Comparison of ENCODE assay signal across 18 cellular contexts in genomic region chr10:132705173-132705572, GRCh38.
DNase-seq lines count a peak whose midpoint lies in the region; ATAC-seq and TF ChIP-seq lines count a peak whose summit lies in the region.
"Had no signal": no experiment of that assay in that cellular context is flagged by ENCODE, and none has a peak within 500 bp of the region (broad histone marks: within the 10 kb centered on the region; RNA-seq: fewer than 3 reads in every experiment).

No MANE protein-coding gene starts in this region.

- H3K27me3 ChIP-seq in BLaER1 (no peaks in the 10 kb centered on the region), neuronal stem cell (ENCODE audit: control insufficient read depth in 3 of 3, insufficient read depth in 3 of 3, low read depth in 1 of 3, low read length in 3 of 3) (peaks cover 0 to 3% (median 0%) of the 10 kb centered on the region in 3 experiments), brain microvascular endothelial cell (replicated peaks) (no peaks in the 10 kb centered on the region), H7 (ENCODE audit: control insufficient read depth, insufficient read depth, low read length) (no peaks in the 10 kb centered on the region)

- H2BK12ac ChIP-seq in neuronal stem cell (ENCODE audit: low read length), result no peak overlapping the region

- H3K4me3 Mint-ChIP-seq in activated CD4-positive, alpha-beta T cell treated with anti-CD3 and anti-CD28 coated beads for 36 hours, result no peak overlapping the region

- no peak overlapping the region for H2BK15ac ChIP-seq in neuronal stem cell (ENCODE audit: low read length)

- no peak overlapping the region for H2AFZ ChIP-seq in neuronal stem cell (ENCODE audit: low read length)

- H3K14ac ChIP-seq in neuronal stem cell (ENCODE audit: low read length), result no peak overlapping the region

- H4K20me1 ChIP-seq in BLaER1, result peaks cover 47% of the 10 kb centered on the region

- intact Hi-C loops in cardiac septum (cut with DNase I), result no loop called here
- intact Hi-C loops in activated CD4-positive, alpha-beta T cell treated with anti-CD3 and anti-CD28 coated beads for 36 hours (cut with DNase I, micrococcal nuclease), result no loop called here

- H3K4me2 ChIP-seq in BLaER1 (no peak overlapping the region), neuronal stem cell (ENCODE audit: insufficient read depth, low read length, poor library complexity, severe bottlenecking) (no peak overlapping the region)

- 0 out of 2 replicates have a peak overlapping the region, but pooled peaks have one; percentile 3 for H3K4me3 ChIP-seq in BLaER1
- H3K4me3 ChIP-seq in neuronal stem cell (ENCODE audit: low read length in 2 of 2), result no peak overlapping the region
- no peak overlapping the region for H3K4me3 ChIP-seq in brain microvascular endothelial cell (ENCODE audit: low read depth, low read length)
- H3K4me3 ChIP-seq in H7 (ENCODE audit: insufficient read depth, low read depth, low read length), result no peak overlapping the region
- H3K4me3 ChIP-seq: coronary artery, GM12878 had no signal

- no peak for ATAC-seq in activated CD4-positive, alpha-beta T cell treated with anti-CD3 and anti-CD28 coated beads for 36 hours
- ATAC-seq: GM12878, Panc1 had no signal

- H3K9me3 ChIP-seq in BLaER1 (peaks cover 19% of the 10 kb centered on the region), neuronal stem cell (replicated peaks in 1 of 2; ENCODE audit: control insufficient read depth in 2 of 2, insufficient read depth in 1 of 2, low read depth in 1 of 2, low read length in 2 of 2) (peaks cover 17 to 40% of the 10 kb centered on the region in 2 donors)

- in situ Hi-C loops in brain microvascular endothelial cell (cut with HindIII; ENCODE audit: low pct_ligation_motif_present, low sequenced_read_pairs), result no loop called here

- H3K23ac ChIP-seq in neuronal stem cell (ENCODE audit: low read depth, low read length, poor library complexity), result no peak overlapping the region

- no peak overlapping the region for H2AK5ac ChIP-seq in neuronal stem cell (ENCODE audit: low read depth, low read length)

- H3K36me3 ChIP-seq in BLaER1 (peaks cover 27% of the 10 kb centered on the region), neuronal stem cell (replicated peaks in 1 of 2; ENCODE audit: control insufficient read depth in 2 of 2, insufficient read depth in 2 of 2, low read length in 2 of 2) (peaks cover 0 to 9% of the 10 kb centered on the region in 2 donors), brain microvascular endothelial cell (replicated peaks) (peaks cover 9% of the 10 kb centered on the region), H7 (replicated peaks; ENCODE audit: control insufficient read depth, insufficient read depth, low read length) (no peaks in the 10 kb centered on the region)

- no peak overlapping the region for H3K27ac ChIP-seq in BLaER1
- no peak overlapping the region for H3K27ac ChIP-seq in neuronal stem cell (replicated peaks; ENCODE audit: low read length)
- no peak overlapping the region for H3K27ac ChIP-seq in brain microvascular endothelial cell
- H3K27ac ChIP-seq: coronary artery had no signal

- no peak overlapping the region for H3K9ac ChIP-seq in BLaER1
- no peak overlapping the region for H3K9ac ChIP-seq in neuronal stem cell (ENCODE audit: low read depth, low read length, poor library complexity)

- peaks cover 7% of the 10 kb centered on the region for H3K79me1 ChIP-seq in neuronal stem cell (ENCODE audit: low read depth, low read length)

- no peak overlapping the region for H3K18ac ChIP-seq in neuronal stem cell (ENCODE audit: low read length)

- POLR2A ChIA-PET in activated CD4-positive, alpha-beta T cell treated with anti-CD3 and anti-CD28 coated beads for 36 hours (lab: Charles Lee), result no interaction called here

- no peaks in the 10 kb centered on the region for H3K27me3 Mint-ChIP-seq in activated CD4-positive, alpha-beta T cell treated with anti-CD3 and anti-CD28 coated beads for 36 hours

- peaks cover 68% of the 10 kb centered on the region for H3K4me1 ChIP-seq in BLaER1
- H3K4me1 ChIP-seq in neuronal stem cell (ENCODE audit: control insufficient read depth in 2 of 2, insufficient read depth in 1 of 2, low read depth in 1 of 2, low read length in 2 of 2), result peaks cover 3 to 15% of the 10 kb centered on the region in 2 donors

- no peaks in the 10 kb centered on the region for H3K4me1 Mint-ChIP-seq in activated CD4-positive, alpha-beta T cell treated with anti-CD3 and anti-CD28 coated beads for 36 hours

- TF ChIP-seq CTCF in brain microvascular endothelial cell (IDR thresholded peaks at IDR 0.05; ENCODE audit: low read depth, low read length, missing control alignments), result no peak

- H2BK5ac ChIP-seq in neuronal stem cell (ENCODE audit: low read length), result no peak overlapping the region

- CTCF ChIA-PET in activated CD4-positive, alpha-beta T cell treated with anti-CD3 and anti-CD28 coated beads for 36 hours (lab: Charles Lee), result no interaction called here

- H3K36me3 Mint-ChIP-seq in activated CD4-positive, alpha-beta T cell treated with anti-CD3 and anti-CD28 coated beads for 36 hours (ENCODE audit: low read depth), result peaks cover 34% of the 10 kb centered on the region

- no CpG with 5 or more reads among the region's 15 CpGs for WGBS in neuronal stem cell (ENCODE audit: extremely low coverage in 2 of 2, insufficient read length in 2 of 2, insufficient replicate concordance in 1 of 2), 2 donors

- peak overlapping the region; percentile 6 for H4K8ac ChIP-seq in neuronal stem cell (ENCODE audit: low read depth, low read length)

- peak; percentile 5 for DNase-seq in NCI-H69 (lab: John Stamatoyannopoulos, UW)
- DNase-seq in cardiac septum (ENCODE audit: low spot score), result peak; percentile 74
- DNase-seq in neuronal stem cell (ENCODE audit: low spot score), result no peak
- no peak for DNase-seq in middle frontal gyrus (ENCODE audit: extremely low spot score, low spot score)
- no peak for DNase-seq in brain microvascular endothelial cell
- no peak for DNase-seq in activated CD4-positive, alpha-beta T cell treated with anti-CD3 and anti-CD28 coated beads for 36 hours
- DNase-seq in H7, result no peak
- DNase-seq: activated CD4-positive, alpha-beta T cell treated with anti-CD3 and anti-CD28 coated beads, Interleukin-2, amount 50 U/mL, for 1 hour; activated CD8-positive, alpha-beta memory T cell treated with anti-CD3 and anti-CD28 coated beads, Interleukin-2, amount 50 U/mL, for 48 hours; activated naive CD4-positive, alpha-beta T cell; Calu3; KBM-7; NCI-H1105; stimulated activated CD4-positive, alpha-beta T cell treated with anti-CD3 and anti-CD28 coated beads, Interleukin-4, amount 100 ng/mL, for 1 hour had no signal

- no peak overlapping the region for H3K27ac Mint-ChIP-seq in activated CD4-positive, alpha-beta T cell treated with anti-CD3 and anti-CD28 coated beads for 36 hours

- H4K91ac ChIP-seq in neuronal stem cell (ENCODE audit: low read depth, low read length, poor library complexity), result no peak overlapping the region

- no peak overlapping the region for H2BK120ac ChIP-seq in neuronal stem cell (ENCODE audit: low read depth, low read length)

- H3K4ac ChIP-seq in neuronal stem cell (ENCODE audit: low read length), result no peak overlapping the region

- H3K9me3 Mint-ChIP-seq in activated CD4-positive, alpha-beta T cell treated with anti-CD3 and anti-CD28 coated beads for 36 hours (ENCODE audit: low read depth), result peaks cover 8% of the 10 kb centered on the region

Comparison
In these comparisons a context has a peak if more than half of its experiments do, and no peak if none do; other contexts are left out.
1. DNase-seq: peak in NCI-H69 (single experiment) and cardiac septum (single experiment); none in neuronal stem cell (single experiment), middle frontal gyrus (single experiment), brain microvascular endothelial cell (single experiment), activated CD4-positive, alpha-beta T cell treated with anti-CD3 and anti-CD28 coated beads for 36 hours (single experiment) and H7 (single experiment).